9 cellular contexts compared by ENCODE assay signal in the genomic region with DNA sequence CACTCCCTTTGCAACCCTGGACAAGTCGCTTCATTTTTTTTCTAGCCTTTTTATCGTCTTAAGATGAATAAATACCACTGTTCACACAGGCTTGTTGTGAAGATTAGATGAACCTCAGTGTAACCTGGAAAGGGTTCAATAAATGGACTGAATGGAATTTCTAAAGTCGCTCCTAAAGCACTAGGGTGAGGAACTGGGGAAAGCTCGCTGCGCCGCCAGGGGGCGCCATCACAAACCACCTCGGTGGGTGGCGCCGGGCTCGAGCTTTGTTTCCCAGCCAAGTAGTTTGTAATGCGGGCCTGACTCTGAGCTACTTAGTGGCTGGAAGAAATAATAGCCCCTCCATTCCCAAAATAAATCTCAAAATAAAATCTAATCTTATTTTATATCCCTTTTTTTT. TPM values are rescaled to one million over a fixed set of nuclear protein-coding genes. Genes with fewer than 3 reads are reported as not detected.
DNase-seq lines count a peak whose midpoint lies in the region; ATAC-seq, FAIRE-seq and TF ChIP-seq lines count a peak whose summit lies in the region.
"Had no signal": no experiment of that assay in that cellular context is flagged by ENCODE, and none has a peak within 500 bp of the region (broad histone marks: within the 10 kb centered on the region; RNA-seq: fewer than 3 reads in every experiment).

No MANE protein-coding gene starts in this region.

- no peak overlapping the region for H3K27ac Mint-ChIP-seq in glutamatergic neuron (ENCODE audit: unreplicated experiment)

- H3K27me3 ChIP-seq in smooth muscle cell (ENCODE audit: low read depth), result no peaks in the 10 kb centered on the region

- no peaks in the 10 kb centered on the region for H3K36me3 ChIP-seq in smooth muscle cell (ENCODE audit: low read depth)

- no peak overlapping the region for H3K4me3 ChIP-seq in smooth muscle cell

- H3K9me3 ChIP-seq in smooth muscle cell (replicated peaks; ENCODE audit: low read depth), result no peaks in the 10 kb centered on the region

- no peaks in the 10 kb centered on the region for H3K79me2 ChIP-seq in smooth muscle cell (ENCODE audit: low read depth)

- no peak overlapping the region for H3K27ac ChIP-seq in smooth muscle cell (ENCODE audit: low read depth)

- H3K9ac ChIP-seq in smooth muscle cell (ENCODE audit: low read depth), result no peak overlapping the region

- H3K4me2 ChIP-seq in smooth muscle cell, result no peak overlapping the region

- no peaks in the 10 kb centered on the region for H3K4me1 ChIP-seq in smooth muscle cell (ENCODE audit: low read depth)

- TF ChIP-seq CTCF in glutamatergic neuron (IDR thresholded peaks at IDR 0.05; ENCODE audit: partially characterized antibody, unreplicated experiment) (peak; percentile 80), smooth muscle cell (IDR thresholded peaks at IDR 0.05; ENCODE audit: borderline replicate concordance, insufficient read depth, poor library complexity, severe bottlenecking) (peak; percentile 36)

- WGBS in smooth muscle cell (ENCODE audit: low lambda C conversion rate), result 19% methylated on average over 12 of the region's 12 CpGs

- H3K4me3 Mint-ChIP-seq in glutamatergic neuron (ENCODE audit: unreplicated experiment), result no peak overlapping the region

- peaks cover 2% of the 10 kb centered on the region for H3K27me3 Mint-ChIP-seq in glutamatergic neuron (ENCODE audit: unreplicated experiment)

- no peaks in the 10 kb centered on the region for H3F3A ChIP-seq in smooth muscle cell (ENCODE audit: low read depth)

- FAIRE-seq in GM19239 (lab: Jason Lieb, UNC), result peak; percentile 83

- H3K9me3 Mint-ChIP-seq in glutamatergic neuron (ENCODE audit: unreplicated experiment), result no peaks in the 10 kb centered on the region

- H2AFZ ChIP-seq in smooth muscle cell (ENCODE audit: low read depth), result no peak overlapping the region

- H3K4me1 Mint-ChIP-seq in glutamatergic neuron (ENCODE audit: low read depth, unreplicated experiment), result peaks cover 4% of the 10 kb centered on the region

- H4K20me1 ChIP-seq in smooth muscle cell (ENCODE audit: low read depth), result no peaks in the 10 kb centered on the region

- H3K36me3 Mint-ChIP-seq in glutamatergic neuron (ENCODE audit: unreplicated experiment), result no peaks in the 10 kb centered on the region

- peak; percentile 34 for DNase-seq in AG08396 (ENCODE audit: low spot score)
- DNase-seq in GM19239 (ENCODE audit: insufficient read length, low spot score), result peak; percentile 31
- DNase-seq in OCI-M1 (lab: John Stamatoyannopoulos, UW), result peak; percentile 70
- DNase-seq in activated T-helper 1 cell treated with Interleukin-2 at 50 U/mL for 16 hours (ENCODE audit: low read depth), result peak; percentile 58
- peak; percentile 75 for DNase-seq in glutamatergic neuron
- no peak for DNase-seq in smooth muscle cell (lab: John Stamatoyannopoulos, UW; ENCODE audit: unreplicated experiment)
- DNase-seq in NCI-H128 (lab: John Stamatoyannopoulos, UW; ENCODE audit: unreplicated experiment), result no peak

- no peak for ATAC-seq in GM21786 (IDR thresholded peaks at IDR 0.05; ENCODE audit: unreplicated experiment)

RNA-seq across cellular contexts. Expression of gene CEACAM6, which starts 2.2 kb away (rescaled TPM):
- total RNA-seq in glutamatergic neuron (ENCODE audit: unreplicated experiment) (0.20 TPM), smooth muscle cell (not detected in 2 replicates)
- polyA plus RNA-seq in smooth muscle cell, result not detected in 2 replicates
- polyA plus RNA-seq: neural cell had no signal

RNA-seq across cellular contexts. Expression of gene CEACAM3, which starts 43.2 kb away (rescaled TPM):
- not detected for total RNA-seq in glutamatergic neuron (ENCODE audit: unreplicated experiment)
- total RNA-seq in smooth muscle cell, result not detected in 2 replicates
- not detected in 2 replicates for polyA plus RNA-seq in smooth muscle cell
- polyA plus RNA-seq: neural cell had no signal

RNA-seq across cellular contexts. Expression of gene CEACAM5, which starts 44.7 kb away (rescaled TPM):
- not detected for total RNA-seq in glutamatergic neuron (ENCODE audit: unreplicated experiment)
- not detected in 2 replicates for total RNA-seq in smooth muscle cell
- polyA plus RNA-seq in smooth muscle cell, result not detected in 2 replicates
- polyA plus RNA-seq: neural cell had no signal

Comparison
In these comparisons a context has a peak if more than half of its experiments do, and no peak if none do; other contexts are left out.
1. DNase-seq: peak in AG08396 (single experiment), GM19239 (single experiment), OCI-M1 (single experiment), activated T-helper 1 cell treated with Interleukin-2 at 50 U/mL for 16 hours (single experiment) and glutamatergic neuron (single experiment); none in smooth muscle cell (single experiment) and NCI-H128 (single experiment).